1 cellular context compared by ENCODE assay signal in the genomic region with DNA sequence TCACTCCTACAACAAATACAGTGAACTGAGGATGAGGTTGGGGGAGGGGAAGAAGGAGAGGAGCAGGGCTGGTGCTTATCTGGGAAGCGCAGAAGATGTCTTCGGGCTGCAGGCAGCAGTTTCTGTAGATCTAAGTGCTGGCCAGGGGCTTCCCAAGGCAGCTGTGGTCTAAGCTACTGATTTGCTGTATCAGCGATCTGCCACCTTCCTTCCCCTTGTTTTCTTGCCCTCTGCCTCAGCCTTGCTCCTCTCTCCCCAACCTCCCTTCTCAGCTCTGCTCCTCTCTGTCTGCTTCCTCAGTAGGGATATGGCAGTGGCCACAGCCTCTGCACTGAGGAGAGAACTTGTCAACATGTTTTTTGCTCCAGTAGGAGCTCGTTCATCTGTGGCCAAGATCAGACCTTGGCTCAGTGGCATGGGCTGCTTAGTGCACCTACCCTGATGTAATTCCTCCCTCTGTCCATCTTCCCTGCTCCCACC.
A peak's percentile ranks its signal among the peaks of the same experiment; 100 is the strongest.
TF ChIP-seq lines count a peak whose summit lies in the region.

No MANE protein-coding gene starts in this region.

TF ChIP-seq in K562, 482 proteins besides CTCF, POLR2A, EP300 and RAD21 (continued from another document and continues in another):
- TF ChIP-seq, protein P1, sequence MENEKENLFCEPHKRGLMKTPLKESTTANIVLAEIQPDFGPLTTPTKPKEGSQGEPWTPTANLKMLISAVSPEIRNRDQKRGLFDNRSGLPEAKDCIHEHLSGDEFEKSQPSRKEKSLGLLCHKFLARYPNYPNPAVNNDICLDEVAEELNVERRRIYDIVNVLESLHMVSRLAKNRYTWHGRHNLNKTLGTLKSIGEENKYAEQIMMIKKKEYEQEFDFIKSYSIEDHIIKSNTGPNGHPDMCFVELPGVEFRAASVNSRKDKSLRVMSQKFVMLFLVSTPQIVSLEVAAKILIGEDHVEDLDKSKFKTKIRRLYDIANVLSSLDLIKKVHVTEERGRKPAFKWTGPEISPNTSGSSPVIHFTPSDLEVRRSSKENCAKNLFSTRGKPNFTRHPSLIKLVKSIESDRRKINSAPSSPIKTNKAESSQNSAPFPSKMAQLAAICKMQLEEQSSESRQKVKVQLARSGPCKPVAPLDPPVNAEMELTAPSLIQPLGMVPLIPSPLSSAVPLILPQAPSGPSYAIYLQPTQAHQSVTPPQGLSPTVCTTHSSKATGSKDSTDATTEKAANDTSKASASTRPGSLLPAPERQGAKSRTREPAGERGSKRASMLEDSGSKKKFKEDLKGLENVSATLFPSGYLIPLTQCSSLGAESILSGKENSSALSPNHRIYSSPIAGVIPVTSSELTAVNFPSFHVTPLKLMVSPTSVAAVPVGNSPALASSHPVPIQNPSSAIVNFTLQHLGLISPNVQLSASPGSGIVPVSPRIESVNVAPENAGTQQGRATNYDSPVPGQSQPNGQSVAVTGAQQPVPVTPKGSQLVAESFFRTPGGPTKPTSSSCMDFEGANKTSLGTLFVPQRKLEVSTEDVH (IDR thresholded peaks at IDR 0.05; ENCODE audit: low read depth, partially characterized antibody): no peak
- TF ChIP-seq, protein P2, sequence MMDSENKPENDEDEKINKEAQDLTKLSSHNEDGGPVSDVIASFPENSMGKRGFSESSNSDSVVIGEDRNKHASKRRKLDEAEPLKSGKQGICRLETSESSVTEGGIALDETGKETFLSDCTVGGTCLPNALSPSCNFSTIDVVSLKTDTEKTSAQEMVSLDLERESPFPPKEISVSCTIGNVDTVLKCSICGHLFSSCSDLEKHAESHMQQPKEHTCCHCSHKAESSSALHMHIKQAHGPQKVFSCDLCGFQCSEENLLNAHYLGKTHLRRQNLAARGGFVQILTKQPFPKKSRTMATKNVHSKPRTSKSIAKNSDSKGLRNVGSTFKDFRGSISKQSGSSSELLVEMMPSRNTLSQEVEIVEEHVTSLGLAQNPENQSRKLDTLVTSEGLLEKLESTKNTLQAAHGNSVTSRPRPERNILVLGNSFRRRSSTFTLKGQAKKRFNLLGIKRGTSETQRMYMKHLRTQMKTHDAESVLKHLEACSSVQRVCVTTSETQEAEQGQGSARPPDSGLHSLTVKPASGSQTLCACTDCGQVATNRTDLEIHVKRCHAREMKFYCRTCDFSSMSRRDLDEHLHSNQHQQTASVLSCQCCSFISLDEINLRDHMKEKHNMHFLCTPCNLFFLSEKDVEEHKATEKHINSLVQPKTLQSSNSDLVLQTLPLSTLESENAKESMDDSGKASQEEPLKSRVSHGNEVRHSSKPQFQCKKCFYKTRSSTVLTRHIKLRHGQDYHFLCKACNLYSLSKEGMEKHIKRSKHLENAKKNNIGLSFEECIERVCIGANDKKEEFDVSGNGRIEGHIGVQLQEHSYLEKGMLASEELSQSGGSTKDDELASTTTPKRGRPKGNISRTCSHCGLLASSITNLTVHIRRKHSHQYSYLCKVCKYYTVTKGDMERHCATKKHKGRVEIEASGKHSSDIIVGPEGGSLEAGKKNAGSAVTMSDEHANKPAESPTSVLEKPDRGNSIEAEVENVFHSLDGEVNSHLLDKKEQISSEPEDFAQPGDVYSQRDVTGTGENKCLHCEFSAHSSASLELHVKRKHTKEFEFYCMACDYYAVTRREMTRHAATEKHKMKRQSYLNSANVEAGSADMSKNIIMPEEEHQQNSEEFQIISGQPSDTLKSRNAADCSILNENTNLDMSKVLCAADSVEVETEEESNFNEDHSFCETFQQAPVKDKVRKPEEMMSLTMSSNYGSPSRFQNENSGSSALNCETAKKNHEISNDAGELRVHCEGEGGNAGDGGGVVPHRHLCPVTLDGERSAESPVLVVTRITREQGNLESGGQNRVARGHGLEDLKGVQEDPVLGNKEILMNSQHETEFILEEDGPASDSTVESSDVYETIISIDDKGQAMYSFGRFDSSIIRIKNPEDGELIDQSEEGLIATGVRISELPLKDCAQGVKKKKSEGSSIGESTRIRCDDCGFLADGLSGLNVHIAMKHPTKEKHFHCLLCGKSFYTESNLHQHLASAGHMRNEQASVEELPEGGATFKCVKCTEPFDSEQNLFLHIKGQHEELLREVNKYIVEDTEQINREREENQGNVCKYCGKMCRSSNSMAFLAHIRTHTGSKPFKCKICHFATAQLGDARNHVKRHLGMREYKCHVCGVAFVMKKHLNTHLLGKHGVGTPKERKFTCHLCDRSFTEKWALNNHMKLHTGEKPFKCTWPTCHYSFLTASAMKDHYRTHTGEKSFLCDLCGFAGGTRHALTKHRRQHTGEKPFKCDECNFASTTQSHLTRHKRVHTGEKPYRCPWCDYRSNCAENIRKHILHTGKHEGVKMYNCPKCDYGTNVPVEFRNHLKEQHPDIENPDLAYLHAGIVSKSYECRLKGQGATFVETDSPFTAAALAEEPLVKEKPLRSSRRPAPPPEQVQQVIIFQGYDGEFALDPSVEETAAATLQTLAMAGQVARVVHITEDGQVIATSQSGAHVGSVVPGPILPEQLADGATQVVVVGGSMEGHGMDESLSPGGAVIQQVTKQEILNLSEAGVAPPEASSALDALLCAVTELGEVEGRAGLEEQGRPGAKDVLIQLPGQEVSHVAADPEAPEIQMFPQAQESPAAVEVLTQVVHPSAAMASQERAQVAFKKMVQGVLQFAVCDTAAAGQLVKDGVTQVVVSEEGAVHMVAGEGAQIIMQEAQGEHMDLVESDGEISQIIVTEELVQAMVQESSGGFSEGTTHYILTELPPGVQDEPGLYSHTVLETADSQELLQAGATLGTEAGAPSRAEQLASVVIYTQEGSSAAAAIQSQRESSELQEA (IDR thresholded peaks at IDR 0.05; ENCODE audit: low read depth): no peak
- TF ChIP-seq KLF6 (CRISPR knock-in tag; IDR thresholded peaks at IDR 0.05; ENCODE audit: borderline replicate concordance) (0 out of 2 replicates have a peak, but pooled peaks have one; percentile 26), ESRRB (CRISPR knock-in tag; IDR thresholded peaks at IDR 0.05; ENCODE audit: borderline replicate concordance) (no peak), ZNF717 (CRISPR knock-in tag; IDR thresholded peaks at IDR 0.05) (no peak), CHD7 (IDR thresholded peaks at IDR 0.05; ENCODE audit: low read depth, low read length) (no peak), NEUROD1 (IDR thresholded peaks at IDR 0.05; ENCODE audit: borderline replicate concordance, low read depth, low read length, partially characterized antibody) (peak; percentile 53), CCAR2 (IDR thresholded peaks at IDR 0.05; ENCODE audit: low read depth, low read length) (no peak), CREBBP (IDR thresholded peaks at IDR 0.05; ENCODE audit: low read depth, low read length) (no peak), ZNF408 (CRISPR knock-in tag; IDR thresholded peaks at IDR 0.05; ENCODE audit: low read depth) (no peak), CREB1 (IDR thresholded peaks at IDR 0.05) (0 out of 2 replicates have a peak, but pooled peaks have one; percentile 58), CREB1 (CRISPR knock-in tag; IDR thresholded peaks at IDR 0.05) (no peak; the same call in 1 of the 2 replicates), MEF2A (IDR thresholded peaks at IDR 0.05; ENCODE audit: control insufficient read depth, low read depth, low read length) (0 out of 2 replicates have a peak, but pooled peaks have one; percentile 39), TRIM24 (IDR thresholded peaks at IDR 0.05) (peak; percentile 97 to 98), ZNF561 (CRISPR knock-in tag; conservative IDR thresholded peaks at IDR 0.05) (no peak), ZFPM2 (CRISPR knock-in tag; IDR thresholded peaks at IDR 0.05) (no peak), POLR3G (IDR thresholded peaks at IDR 0.05; ENCODE audit: extremely low read depth, insufficient read length, insufficient replicate concordance) (no peak), C11orf30 (IDR thresholded peaks at IDR 0.05; ENCODE audit: low read depth) (peak; percentile 100), MNT (conservative IDR thresholded peaks at IDR 0.05) (peak in 1 of 2 experiments; percentile 51; a peak in 2 of 4 replicates), HLTF (IDR thresholded peaks at IDR 0.05) (peak; percentile 73; the same call in 1 of the 2 replicates), PCBP2 (IDR thresholded peaks at IDR 0.05; ENCODE audit: low read depth, low read length, poor library complexity, severe bottlenecking) (no peak), ZNF324 (CRISPR knock-in tag; IDR thresholded peaks at IDR 0.05) (no peak), TFAM (CRISPR knock-in tag; conservative IDR thresholded peaks at IDR 0.05) (no peak), RFX5 (IDR thresholded peaks at IDR 0.05; ENCODE audit: low read depth, low read length) (no peak), SMAD1 (IDR thresholded peaks at IDR 0.05; ENCODE audit: low read depth, low read length, partially characterized antibody) (peak; percentile 56)
- TF ChIP-seq, protein P3, sequence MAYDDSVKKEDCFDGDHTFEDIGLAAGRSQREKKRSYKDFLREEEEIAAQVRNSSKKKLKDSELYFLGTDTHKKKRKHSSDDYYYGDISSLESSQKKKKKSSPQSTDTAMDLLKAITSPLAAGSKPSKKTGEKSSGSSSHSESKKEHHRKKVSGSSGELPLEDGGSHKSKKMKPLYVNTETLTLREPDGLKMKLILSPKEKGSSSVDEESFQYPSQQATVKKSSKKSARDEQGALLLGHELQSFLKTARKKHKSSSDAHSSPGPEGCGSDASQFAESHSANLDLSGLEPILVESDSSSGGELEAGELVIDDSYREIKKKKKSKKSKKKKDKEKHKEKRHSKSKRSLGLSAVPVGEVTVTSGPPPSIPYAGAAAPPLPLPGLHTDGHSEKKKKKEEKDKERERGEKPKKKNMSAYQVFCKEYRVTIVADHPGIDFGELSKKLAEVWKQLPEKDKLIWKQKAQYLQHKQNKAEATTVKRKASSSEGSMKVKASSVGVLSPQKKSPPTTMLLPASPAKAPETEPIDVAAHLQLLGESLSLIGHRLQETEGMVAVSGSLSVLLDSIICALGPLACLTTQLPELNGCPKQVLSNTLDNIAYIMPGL (CRISPR knock-in tag; IDR thresholded peaks at IDR 0.05): no peak
